In genomic region chr10:6469661-6470060, GRCh38 we compare ENCODE assay signal across 13 cellular contexts.
DNase-seq lines count a peak whose midpoint lies in the region; ATAC-seq and TF ChIP-seq lines count a peak whose summit lies in the region.
"Had no signal": no experiment of that assay in that cellular context is flagged by ENCODE, and none has a peak within 500 bp of the region (broad histone marks: within the 10 kb centered on the region; RNA-seq: fewer than 3 reads in every experiment).

No MANE protein-coding gene starts in this region.

- intact Hi-C loops in upper lobe of right lung (cut with DNase I): no loop called here
- intact Hi-C loops in lower lobe of right lung (cut with DNase I): no loop called here

- H3K9me3 Mint-ChIP-seq in activated naive CD8-positive, alpha-beta T cell (ENCODE audit: low read depth): no peaks in the 10 kb centered on the region
- H3K9me3 Mint-ChIP-seq in activated naive CD8-positive, alpha-beta T cell treated with anti-CD3 and anti-CD28 coated beads, Interleukin-2, amount 50 U/mL, for 24 hours: peaks cover 6% of the 10 kb centered on the region
- peaks cover 8% of the 10 kb centered on the region for H3K9me3 Mint-ChIP-seq in natural killer cell treated with Interleukin-12 subunit alpha and Interleukin-12 subunit beta and Interleukin-15 and Interleukin-18, amount 100 ng/mL, for 72 hours
- H3K9me3 Mint-ChIP-seq: GM23338 had no signal

- H3K4me3 ChIP-seq in upper lobe of right lung (no peak overlapping the region), lower lobe of right lung (no peak overlapping the region)
- H3K4me3 ChIP-seq: GM12878, GM23338 had no signal

- H3K27me3 ChIP-seq in upper lobe of right lung (no peaks in the 10 kb centered on the region), lower lobe of right lung (ENCODE audit: low read depth) (no peaks in the 10 kb centered on the region)

- H3K4me3 Mint-ChIP-seq in activated naive CD8-positive, alpha-beta T cell: no peak overlapping the region
- H3K4me3 Mint-ChIP-seq in activated naive CD8-positive, alpha-beta T cell treated with anti-CD3 and anti-CD28 coated beads, Interleukin-2, amount 50 U/mL, for 24 hours: no peak overlapping the region
- peak overlapping the region; percentile 99 for H3K4me3 Mint-ChIP-seq in natural killer cell treated with Interleukin-12 subunit alpha and Interleukin-12 subunit beta and Interleukin-15 and Interleukin-18, amount 100 ng/mL, for 72 hours
- H3K4me3 Mint-ChIP-seq: CD14-positive monocyte, GM23338 had no signal

- DNase-seq in activated naive CD8-positive, alpha-beta T cell treated with anti-CD3 and anti-CD28 coated beads, Interleukin-2, amount 50 U/mL, for 24 hours: no peak
- DNase-seq in natural killer cell treated with Interleukin-12 subunit alpha and Interleukin-12 subunit beta and Interleukin-15 and Interleukin-18, amount 100 ng/mL, for 72 hours (ENCODE audit: low spot score): no peak
- DNase-seq in upper lobe of right lung (no peak), lower lobe of right lung (no peak)
- DNase-seq: DMS53, H7 had no signal

- TF ChIP-seq CTCF in upper lobe of right lung (IDR thresholded peaks at IDR 0.05): no peak
- no peak for TF ChIP-seq CTCF in lower lobe of right lung (IDR thresholded peaks at IDR 0.05)

- peaks cover 37% of the 10 kb centered on the region for H3K36me3 Mint-ChIP-seq in activated naive CD8-positive, alpha-beta T cell
- H3K36me3 Mint-ChIP-seq in activated naive CD8-positive, alpha-beta T cell treated with anti-CD3 and anti-CD28 coated beads, Interleukin-2, amount 50 U/mL, for 24 hours (ENCODE audit: low read depth): peaks cover 57% of the 10 kb centered on the region
- peaks cover 49% of the 10 kb centered on the region for H3K36me3 Mint-ChIP-seq in natural killer cell treated with Interleukin-12 subunit alpha and Interleukin-12 subunit beta and Interleukin-15 and Interleukin-18, amount 100 ng/mL, for 72 hours

- peak overlapping the region; percentile 99 for H3K27ac ChIP-seq in KOPT-K1 (ENCODE audit: low read depth, low read length, poor library complexity, severe bottlenecking)
- no peak overlapping the region for H3K27ac ChIP-seq in upper lobe of right lung
- no peak overlapping the region for H3K27ac ChIP-seq in lower lobe of right lung

- H3K4me1 ChIP-seq in upper lobe of right lung (no peaks in the 10 kb centered on the region), lower lobe of right lung (no peaks in the 10 kb centered on the region)

- ATAC-seq in activated naive CD8-positive, alpha-beta T cell treated with anti-CD3 and anti-CD28 coated beads, Interleukin-2, amount 50 U/mL, for 24 hours: no peak
- ATAC-seq in natural killer cell treated with Interleukin-12 subunit alpha and Interleukin-12 subunit beta and Interleukin-15 and Interleukin-18, amount 100 ng/mL, for 72 hours: no peak
- ATAC-seq in upper lobe of right lung (no peak), lower lobe of right lung (no peak), HG03432 (IDR thresholded peaks at IDR 0.05; ENCODE audit: unreplicated experiment) (no peak)
- ATAC-seq: GM12878, GM23338, HepG2 had no signal

- no peaks in the 10 kb centered on the region for H3K9me3 ChIP-seq in KOPT-K1 (ENCODE audit: insufficient read depth, low read length, poor library complexity, severe bottlenecking)
- H3K9me3 ChIP-seq in upper lobe of right lung: no peaks in the 10 kb centered on the region
- no peaks in the 10 kb centered on the region for H3K9me3 ChIP-seq in lower lobe of right lung

- no peaks in the 10 kb centered on the region for H3K27me3 Mint-ChIP-seq in activated naive CD8-positive, alpha-beta T cell
- H3K27me3 Mint-ChIP-seq in activated naive CD8-positive, alpha-beta T cell treated with anti-CD3 and anti-CD28 coated beads, Interleukin-2, amount 50 U/mL, for 24 hours: no peaks in the 10 kb centered on the region
- no peaks in the 10 kb centered on the region for H3K27me3 Mint-ChIP-seq in natural killer cell treated with Interleukin-12 subunit alpha and Interleukin-12 subunit beta and Interleukin-15 and Interleukin-18, amount 100 ng/mL, for 72 hours

- H3K4me1 Mint-ChIP-seq in activated naive CD8-positive, alpha-beta T cell (ENCODE audit: low read depth): peaks cover 65% of the 10 kb centered on the region
- peaks cover 78% of the 10 kb centered on the region for H3K4me1 Mint-ChIP-seq in activated naive CD8-positive, alpha-beta T cell treated with anti-CD3 and anti-CD28 coated beads, Interleukin-2, amount 50 U/mL, for 24 hours
- H3K4me1 Mint-ChIP-seq in natural killer cell treated with Interleukin-12 subunit alpha and Interleukin-12 subunit beta and Interleukin-15 and Interleukin-18, amount 100 ng/mL, for 72 hours (ENCODE audit: low read depth in 2 of 2): peaks cover 60 to 65% of the 10 kb centered on the region in 2 donors

- H3K36me3 ChIP-seq in KOPT-K1 (ENCODE audit: insufficient read depth, low read length) (peaks cover 67% of the 10 kb centered on the region), upper lobe of right lung (no peaks in the 10 kb centered on the region), lower lobe of right lung (peaks cover 4% of the 10 kb centered on the region)

- peak overlapping the region; percentile 64 for H3K27ac Mint-ChIP-seq in activated naive CD8-positive, alpha-beta T cell
- no peak overlapping the region for H3K27ac Mint-ChIP-seq in activated naive CD8-positive, alpha-beta T cell treated with anti-CD3 and anti-CD28 coated beads, Interleukin-2, amount 50 U/mL, for 24 hours
- peak overlapping the region; percentile 100 for H3K27ac Mint-ChIP-seq in natural killer cell treated with Interleukin-12 subunit alpha and Interleukin-12 subunit beta and Interleukin-15 and Interleukin-18, amount 100 ng/mL, for 72 hours
- H3K27ac Mint-ChIP-seq: CD14-positive monocyte, GM23338 had no signal
